8 cellular contexts compared by ENCODE assay signal in the genomic region with DNA sequence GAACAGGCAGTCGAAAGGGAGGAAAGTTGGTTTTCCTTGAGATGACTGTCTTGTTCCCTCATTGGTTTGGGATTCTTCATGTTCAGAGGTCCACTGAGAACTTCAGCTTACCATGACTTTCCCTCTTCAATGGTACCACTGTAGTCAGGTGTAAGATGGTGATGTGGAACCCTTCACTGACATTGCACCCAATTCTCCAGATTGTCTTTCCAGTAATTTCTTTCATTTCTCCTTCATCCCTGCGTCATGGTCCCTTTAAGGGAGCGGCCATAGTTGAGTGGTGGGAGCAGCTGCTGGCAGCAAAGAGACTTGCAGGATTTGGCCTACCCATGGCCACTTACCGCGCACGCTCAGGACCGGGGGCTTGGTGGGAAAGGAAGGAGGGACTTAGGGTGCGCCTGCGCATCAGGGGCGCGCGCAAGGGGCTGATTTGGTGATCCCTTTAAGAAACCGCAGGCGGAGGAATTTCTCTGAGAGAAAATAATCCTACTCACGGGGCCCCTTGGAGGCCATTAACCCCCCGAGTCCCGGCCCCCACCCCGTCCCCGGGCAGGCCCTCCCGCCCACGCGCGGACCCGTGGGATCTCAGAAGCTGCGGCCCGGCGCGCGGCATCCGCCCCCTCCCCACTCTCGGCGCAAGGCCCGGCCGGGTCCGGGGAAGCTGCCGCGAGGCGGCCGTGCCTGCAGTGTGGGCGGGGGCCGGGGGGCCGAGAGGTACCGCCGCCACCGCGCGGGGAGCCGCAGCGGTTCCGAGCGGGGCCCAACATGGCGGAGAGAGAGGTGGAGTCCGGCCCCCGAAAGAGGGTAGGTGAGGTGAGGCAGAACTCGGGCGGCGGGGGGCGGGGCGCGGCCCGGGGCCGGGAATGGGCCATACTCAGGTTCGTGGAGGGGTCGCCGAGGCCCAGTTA. TPM values are rescaled to one million over a fixed set of nuclear protein-coding genes. Genes with fewer than 3 reads are reported as not detected.
DNase-seq lines count a peak whose midpoint lies in the region; ATAC-seq and TF ChIP-seq lines count a peak whose summit lies in the region.

ZMYM4 (plus strand) TSS at position 428 of the 908 bp plus-strand sequence; CDS start at position 766, 338 bp downstream.

- H3K27me3 ChIP-seq in Panc1 (ENCODE audit: control insufficient read depth, insufficient read depth, low read length) (no peaks in the 10 kb centered on the region), muscle layer of colon (ENCODE audit: control insufficient read depth in 1 of 2, insufficient read depth in 2 of 2, low read length in 2 of 2) (no peaks in the 10 kb centered on the region)

- no peak for TF ChIP-seq RAD21 in Ishikawa (IDR thresholded peaks at IDR 0.05; ENCODE audit: low read depth)

- peak within 1 kb of the TSS; percentile 85 to 93 for H3K4me3 ChIP-seq in Panc1 (ENCODE audit: low read depth in 2 of 2, low read length in 2 of 2)
- H3K4me3 ChIP-seq in muscle layer of colon (ENCODE audit: low read depth in 1 of 2, low read length in 2 of 2) = peak within 1 kb of the TSS; percentile 82 to 96

- H3K4me1 Mint-ChIP-seq in activated T-cell treated with anti-CD3 and anti-CD28 coated beads, Interleukin-2, amount 50 U/mL, for 4 hours (ENCODE audit: low read depth) = peaks cover 29% of the 10 kb centered on the region

- no peak for TF ChIP-seq EP300 in Ishikawa (IDR thresholded peaks at IDR 0.05; ENCODE audit: borderline replicate concordance)

- ATAC-seq in GM21528 (IDR thresholded peaks at IDR 0.05; ENCODE audit: low FRiP score, unreplicated experiment) = peak; percentile 91
- peak; percentile 96 for ATAC-seq in Panc1
- ATAC-seq in activated T-cell treated with anti-CD3 and anti-CD28 coated beads, Interleukin-2, amount 50 U/mL, for 4 hours = peak; percentile 93 to 95
- peak; percentile 94 for ATAC-seq in esophagus mucosa

- H3K9ac ChIP-seq in muscle layer of colon (ENCODE audit: low read length) = peak within 1 kb of the TSS; percentile 81

- POLR2A ChIA-PET in Panc1 (lab: Charles Lee) = interaction anchor here (0.6 kb wide), 1 partner anchor 959 kb away, joined by 10 read pairs; no protein-coding TSS in a partner anchor

- peaks cover 4% of the 10 kb centered on the region for H3K27me3 Mint-ChIP-seq in activated T-cell treated with anti-CD3 and anti-CD28 coated beads, Interleukin-2, amount 50 U/mL, for 4 hours (ENCODE audit: low read depth)

- peaks cover 8% of the 10 kb centered on the region; the same call in 1 of the 2 replicates for H3K36me3 ChIP-seq in Panc1 (ENCODE audit: control insufficient read depth, insufficient read depth, low read length)
- no peaks in the 10 kb centered on the region for H3K36me3 ChIP-seq in muscle layer of colon (ENCODE audit: insufficient read depth, low read length)

- no peaks in the 10 kb centered on the region for H3K9me3 Mint-ChIP-seq in activated T-cell treated with anti-CD3 and anti-CD28 coated beads, Interleukin-2, amount 50 U/mL, for 4 hours

- intact Hi-C loops in Panc1 (cut with micrococcal nuclease; ENCODE audit: unreplicated experiment) = loop anchor here (10.0 kb wide), 1 partner anchor 64 kb away; no protein-coding TSS in a partner anchor

- in situ Hi-C loops in Panc1 (cut with HindIII; ENCODE audit: low pct_unique_long_range_greater_than_20kb, low sequenced_read_pairs) = no loop called here

- H3K4me3 Mint-ChIP-seq in activated T-cell treated with anti-CD3 and anti-CD28 coated beads, Interleukin-2, amount 50 U/mL, for 4 hours = peak within 1 kb of the TSS; percentile 89

- H3K4me1 ChIP-seq in Panc1 (ENCODE audit: control insufficient read depth, insufficient read depth, low read length) (peaks cover 19% of the 10 kb centered on the region), muscle layer of colon (ENCODE audit: insufficient read depth, low read length) (peaks cover 30% of the 10 kb centered on the region)

- CTCF ChIA-PET in Panc1 (lab: Charles Lee) = interaction anchor here (0.6 kb wide), 1 partner anchor 9 kb away, joined by 4 read pairs; no protein-coding TSS in a partner anchor

- peak; percentile 91 for DNase-seq in DMS 273 treated with DMSO at 0.1 percent for 48 hours (lab: John Stamatoyannopoulos, UW)
- peak; percentile 73 for DNase-seq in Panc1 (ENCODE audit: low read depth, low spot score)
- peak; percentile 85 for DNase-seq in activated T-cell treated with anti-CD3 and anti-CD28 coated beads, Interleukin-2, amount 50 U/mL, for 4 hours
- peak; percentile 81 for DNase-seq in stimulated activated CD8-positive, alpha-beta memory T cell treated with anti-CD3 and anti-CD28 coated beads, Interleukin-7, amount 100 ng/mL, for 24 hours (ENCODE audit: low read depth)

- H3K9me3 ChIP-seq in Panc1 (ENCODE audit: control insufficient read depth, insufficient read depth, low read depth, low read length) (no peaks in the 10 kb centered on the region), muscle layer of colon (ENCODE audit: low read length) (no peaks in the 10 kb centered on the region)

- H3K36me3 Mint-ChIP-seq in activated T-cell treated with anti-CD3 and anti-CD28 coated beads, Interleukin-2, amount 50 U/mL, for 4 hours (ENCODE audit: insufficient read depth) = peaks cover 7% of the 10 kb centered on the region

- BruUV-seq in Panc1 (replicated peaks; lab: Mats Ljungman, UMichigan) = no TSS peak

- TF ChIP-seq CTCF in Panc1 (IDR thresholded peaks at IDR 0.05) = no peak

- H3K27ac ChIP-seq in Panc1 (ENCODE audit: low read length) (peak within 1 kb of the TSS; percentile 92), muscle layer of colon (ENCODE audit: low read depth, low read length) (peak within 1 kb of the TSS; percentile 90)

TF ChIP-seq in Ishikawa, 13 proteins besides CTCF, POLR2A, EP300 and RAD21:
- TF ChIP-seq TAF1 (IDR thresholded peaks at IDR 0.05; ENCODE audit: low read depth) (peak; percentile 72; the same call in 1 of the 2 replicates), EGR1 (IDR thresholded peaks at IDR 0.05) (peak; percentile 28; the same call in 1 of the 2 replicates), NFIC (IDR thresholded peaks at IDR 0.05) (no peak), FOXM1 (IDR thresholded peaks at IDR 0.05; ENCODE audit: borderline replicate concordance, low read depth) (no peak), TCF12 (IDR thresholded peaks at IDR 0.05; ENCODE audit: low read depth) (0 out of 2 replicates have a peak, but pooled peaks have one; percentile 19), YY1 (IDR thresholded peaks at IDR 0.05; ENCODE audit: low read depth) (peak; percentile 90), ZBTB7A (IDR thresholded peaks at IDR 0.05; ENCODE audit: low read depth) (peak; percentile 62; the same call in 1 of the 2 replicates), TEAD4 (IDR thresholded peaks at IDR 0.05) (peak; percentile 50; the same call in 1 of the 2 replicates)
- TF ChIP-seq, protein P1, sequence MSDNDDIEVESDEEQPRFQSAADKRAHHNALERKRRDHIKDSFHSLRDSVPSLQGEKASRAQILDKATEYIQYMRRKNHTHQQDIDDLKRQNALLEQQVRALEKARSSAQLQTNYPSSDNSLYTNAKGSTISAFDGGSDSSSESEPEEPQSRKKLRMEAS (IDR thresholded peaks at IDR 0.05) = peak; percentile 51
- TF ChIP-seq, protein P2, sequence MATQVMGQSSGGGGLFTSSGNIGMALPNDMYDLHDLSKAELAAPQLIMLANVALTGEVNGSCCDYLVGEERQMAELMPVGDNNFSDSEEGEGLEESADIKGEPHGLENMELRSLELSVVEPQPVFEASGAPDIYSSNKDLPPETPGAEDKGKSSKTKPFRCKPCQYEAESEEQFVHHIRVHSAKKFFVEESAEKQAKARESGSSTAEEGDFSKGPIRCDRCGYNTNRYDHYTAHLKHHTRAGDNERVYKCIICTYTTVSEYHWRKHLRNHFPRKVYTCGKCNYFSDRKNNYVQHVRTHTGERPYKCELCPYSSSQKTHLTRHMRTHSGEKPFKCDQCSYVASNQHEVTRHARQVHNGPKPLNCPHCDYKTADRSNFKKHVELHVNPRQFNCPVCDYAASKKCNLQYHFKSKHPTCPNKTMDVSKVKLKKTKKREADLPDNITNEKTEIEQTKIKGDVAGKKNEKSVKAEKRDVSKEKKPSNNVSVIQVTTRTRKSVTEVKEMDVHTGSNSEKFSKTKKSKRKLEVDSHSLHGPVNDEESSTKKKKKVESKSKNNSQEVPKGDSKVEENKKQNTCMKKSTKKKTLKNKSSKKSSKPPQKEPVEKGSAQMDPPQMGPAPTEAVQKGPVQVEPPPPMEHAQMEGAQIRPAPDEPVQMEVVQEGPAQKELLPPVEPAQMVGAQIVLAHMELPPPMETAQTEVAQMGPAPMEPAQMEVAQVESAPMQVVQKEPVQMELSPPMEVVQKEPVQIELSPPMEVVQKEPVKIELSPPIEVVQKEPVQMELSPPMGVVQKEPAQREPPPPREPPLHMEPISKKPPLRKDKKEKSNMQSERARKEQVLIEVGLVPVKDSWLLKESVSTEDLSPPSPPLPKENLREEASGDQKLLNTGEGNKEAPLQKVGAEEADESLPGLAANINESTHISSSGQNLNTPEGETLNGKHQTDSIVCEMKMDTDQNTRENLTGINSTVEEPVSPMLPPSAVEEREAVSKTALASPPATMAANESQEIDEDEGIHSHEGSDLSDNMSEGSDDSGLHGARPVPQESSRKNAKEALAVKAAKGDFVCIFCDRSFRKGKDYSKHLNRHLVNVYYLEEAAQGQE (IDR thresholded peaks at IDR 0.05; ENCODE audit: low read depth) = no peak
TF ChIP-seq in Ishikawa: peak in this region for 7.

RNA-seq across cellular contexts. Expression of gene ZMYM4, which starts in this region (rescaled TPM):
- 82.2 TPM for total RNA-seq in Panc1 (2021; ENCODE audit: unreplicated experiment)
- 29.2 TPM for polyA plus RNA-seq in Panc1 (2012; ENCODE audit: insufficient read length)
- 10 to 100 TPM; 24.2 to 28.9 (median 26.0) TPM for total RNA-seq in activated T-cell treated with anti-CD3 and anti-CD28 coated beads, Interleukin-2, amount 50 U/mL, for 4 hours
- 23.2 TPM for total RNA-seq in esophagus mucosa

Comparison
In these comparisons a context has a peak if more than half of its experiments do, and no peak if none do; other contexts are left out.
1. Peak in every context shown above with its lines: DNase-seq, ATAC-seq, H3K4me3 ChIP-seq and H3K27ac ChIP-seq.